In genomic region chr16:56356276-56357241, GRCh38 we compare ENCODE assay signal across 1 cellular context.
TF ChIP-seq lines count a peak whose summit lies in the region.

No MANE protein-coding gene starts in this region.

TF ChIP-seq in HEK293, 187 proteins besides CTCF, POLR2A, EP300 and RAD21 (continued from another document):
- TF ChIP-seq ZNF140 (tag by site-specific recombination; IDR thresholded peaks at IDR 0.05) (no peak), ZNF660 (tag by site-specific recombination; IDR thresholded peaks at IDR 0.05) (peak; percentile 56), ZFP3 (tag by site-specific recombination; IDR thresholded peaks at IDR 0.05; ENCODE audit: low read depth) (no peak), ZSCAN30 (tag by site-specific recombination; IDR thresholded peaks at IDR 0.05) (peak; percentile 96), ZNF37A (tag by site-specific recombination; IDR thresholded peaks at IDR 0.05) (no peak), ZBTB11 (tag by site-specific recombination; conservative IDR thresholded peaks at IDR 0.05; ENCODE audit: low read depth) (peak; percentile 50), ZNF449 (tag by site-specific recombination; IDR thresholded peaks at IDR 0.05) (peak; percentile 23; the same call in 1 of the 2 replicates), REST (tag by site-specific recombination; IDR thresholded peaks at IDR 0.05) (peak; percentile 40; the same call in 1 of the 2 replicates), ZNF629 (tag by site-specific recombination; IDR thresholded peaks at IDR 0.05) (peak; percentile 21; the same call in 1 of the 2 replicates), PRDM10 (tag by site-specific recombination; IDR thresholded peaks at IDR 0.05) (peak; percentile 86), ZNF10 (tag by site-specific recombination; IDR thresholded peaks at IDR 0.05) (no peak; the same call in 1 of the 2 replicates), ZNF24 (tag by site-specific recombination; IDR thresholded peaks at IDR 0.05) (0 out of 2 replicates have a peak, but pooled peaks have one; percentile 51), ZNF138 (tag by site-specific recombination; IDR thresholded peaks at IDR 0.05; ENCODE audit: borderline replicate concordance) (no peak), ZNF571 (tag by site-specific recombination; IDR thresholded peaks at IDR 0.05) (no peak), ZNF654 (tag by site-specific recombination; IDR thresholded peaks at IDR 0.05; ENCODE audit: low read depth) (no peak; the same call in 1 of the 2 replicates), ZNF701 (tag by site-specific recombination; IDR thresholded peaks at IDR 0.05) (no peak), FEZF1 (tag by site-specific recombination; IDR thresholded peaks at IDR 0.05) (peak; percentile 68; the same call in 1 of the 2 replicates), BCL11A (tag by site-specific recombination; IDR thresholded peaks at IDR 0.05; ENCODE audit: low read depth) (0 out of 2 replicates have a peak, but pooled peaks have one; percentile 38), ZNF2 (tag by site-specific recombination; IDR thresholded peaks at IDR 0.05) (peak; percentile 80), ZNF335 (tag by site-specific recombination; conservative IDR thresholded peaks at IDR 0.05) (peak; percentile 80), ZNF341 (tag by site-specific recombination; IDR thresholded peaks at IDR 0.05; ENCODE audit: low read depth) (0 out of 2 replicates have a peak, but pooled peaks have one; percentile 16), ZNF785 (tag by site-specific recombination; IDR thresholded peaks at IDR 0.05) (no peak), HOXA7 (CRISPR knock-in tag; IDR thresholded peaks at IDR 0.05; ENCODE audit: borderline replicate concordance) (no peak), ZFP37 (tag by site-specific recombination; IDR thresholded peaks at IDR 0.05) (no peak), KLF9 (tag by site-specific recombination; IDR thresholded peaks at IDR 0.05; ENCODE audit: low read depth) (peak; percentile 68; the same call in 1 of the 2 replicates), SCRT1 (tag by site-specific recombination; IDR thresholded peaks at IDR 0.05; ENCODE audit: borderline replicate concordance) (no peak), ZXDB (tag by site-specific recombination; IDR thresholded peaks at IDR 0.05) (peak; percentile 48; the same call in 1 of the 2 replicates), ZFP69B (tag by site-specific recombination; IDR thresholded peaks at IDR 0.05) (0 out of 2 replicates have a peak, but pooled peaks have one; percentile 17), SP3 (tag by site-specific recombination; IDR thresholded peaks at IDR 0.05) (peak; percentile 41; the same call in 1 of the 2 replicates), ZNF211 (tag by site-specific recombination; IDR thresholded peaks at IDR 0.05; ENCODE audit: low read depth) (no peak), GLIS2 (tag by site-specific recombination; IDR thresholded peaks at IDR 0.05) (0 out of 2 replicates have a peak, but pooled peaks have one; percentile 26)
